8 cellular contexts compared by ENCODE assay signal in the genomic region with DNA sequence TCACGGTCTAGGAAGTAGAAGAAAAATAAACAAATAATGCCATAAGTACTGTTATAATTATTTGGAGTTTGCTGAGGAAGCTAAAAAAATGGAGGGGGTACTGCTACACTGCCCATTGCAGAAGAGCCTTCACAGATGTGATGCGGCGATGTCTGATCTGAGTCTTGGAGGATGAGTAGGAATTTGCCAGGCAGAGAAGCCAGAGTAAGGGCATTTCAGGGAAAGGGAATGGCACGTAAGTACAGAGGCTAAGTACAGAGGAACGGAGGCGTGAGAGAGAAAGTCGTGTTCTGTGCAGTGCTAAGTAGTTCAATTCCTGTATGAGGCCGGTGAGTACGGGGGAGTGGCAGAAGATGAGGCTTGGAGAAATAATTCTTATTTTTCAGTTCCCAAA. TPM values are rescaled to one million over a fixed set of nuclear protein-coding genes. Genes with fewer than 3 reads are reported as not detected.
DNase-seq lines count a peak whose midpoint lies in the region; ATAC-seq and TF ChIP-seq lines count a peak whose summit lies in the region.

No MANE protein-coding gene starts in this region.

- WGBS in mesodermal cell (ENCODE audit: insufficient coverage in 2 of 2), 2 experiments = 86 to 88% methylated on average over 5 to 6 of the region's 9 CpGs

- TF ChIP-seq CTCF in uterus (IDR thresholded peaks at IDR 0.05) = no peak

- TF ChIP-seq POLR2A in uterus (IDR thresholded peaks at IDR 0.05) = no peak

- no peak overlapping the region for H3K27ac ChIP-seq in mesodermal cell (ENCODE audit: low read depth, low read length, severe bottlenecking)
- H3K27ac ChIP-seq in uterus = peak overlapping the region; percentile 79 to 86

- intact Hi-C loops in uterus (cut with DNase I; ENCODE audit: low total_unique reads) = loop anchor here (5.0 kb wide), 1 partner anchor 84 kb away; no protein-coding TSS in a partner anchor

- H3K4me3 ChIP-seq in mesodermal cell (ENCODE audit: extremely low read depth, insufficient read depth, low read length, poor library complexity, severe bottlenecking) (peak overlapping the region; percentile 99), uterus (peak overlapping the region; percentile 69 to 95)

- peak; percentile 52 for DNase-seq in NCI-H82 (lab: John Stamatoyannopoulos, UW)
- DNase-seq in NCI-H82 treated with DMSO at 0.1 percent for 48 hours (lab: John Stamatoyannopoulos, UW; ENCODE audit: unreplicated experiment) = no peak
- DNase-seq in NCI-H524 (lab: John Stamatoyannopoulos, UW) = peak; percentile 41 to 68
- DNase-seq in cerebellar cortex (ENCODE audit: low spot score) = peak; percentile 59
- DNase-seq in uterus = no peak
- DNase-seq in NCI-H1930 (lab: John Stamatoyannopoulos, UW) = no peak

- no peak for ATAC-seq in GM18517 (IDR thresholded peaks at IDR 0.05; ENCODE audit: unreplicated experiment)

- H3K9me3 ChIP-seq in mesodermal cell (ENCODE audit: control insufficient read depth, low read length) (no peaks in the 10 kb centered on the region), uterus (no peaks in the 10 kb centered on the region)

- no peaks in the 10 kb centered on the region for H3K27me3 ChIP-seq in uterus

- H3K4me1 ChIP-seq in mesodermal cell (ENCODE audit: control insufficient read depth, insufficient read depth, low read length, poor library complexity, severe bottlenecking) = peaks cover 5% of the 10 kb centered on the region
- peaks cover 0 to 13% of the 10 kb centered on the region in 2 donors for H3K4me1 ChIP-seq in uterus

- peaks cover 3% of the 10 kb centered on the region for H3K36me3 ChIP-seq in mesodermal cell (ENCODE audit: control insufficient read depth, insufficient read depth, low read length)
- H3K36me3 ChIP-seq in uterus = no peaks in the 10 kb centered on the region

RNA-seq across cellular contexts. Expression of gene GRB2, which starts 0.7 kb away (rescaled TPM):
- polyA plus RNA-seq in mesodermal cell (2013, experiment 1 of 2) = 61.3 TPM
- 59.9 TPM for polyA plus RNA-seq in mesodermal cell (2013, experiment 2 of 2)
- 100 to 1,000 TPM in 1 of 4 donors, 10 to 100 TPM in 3; 51.5 to 127 (median 78.1) TPM for total RNA-seq in uterus

RNA-seq across cellular contexts. Expression of gene TMEM94, which starts 50.2 kb away (rescaled TPM):
- polyA plus RNA-seq in mesodermal cell (2013, experiment 1 of 2) = 71.3 TPM
- 65.0 TPM for polyA plus RNA-seq in mesodermal cell (2013, experiment 2 of 2)
- total RNA-seq in uterus = 10 to 100 TPM in 2 of 4 donors, 1 to 10 TPM in 2; 3.8 to 91.2 (median 26.0) TPM

Comparison
In these comparisons a context has a peak if more than half of its experiments do, and no peak if none do; other contexts are left out.
1. DNase-seq: peak in NCI-H82 (single experiment), NCI-H524 (2 of 2) and cerebellar cortex (single experiment); none in NCI-H82 treated with DMSO at 0.1 percent for 48 hours (single experiment), uterus (0 of 2) and NCI-H1930 (0 of 2).